ENCODE assay signal across 8 cellular contexts in genomic region chr17:17041571-17042380, GRCh38. TPM values are rescaled to one million over a fixed set of nuclear protein-coding genes. Genes with fewer than 3 reads are reported as not detected.
DNase-seq lines count a peak whose midpoint lies in the region; ATAC-seq, FAIRE-seq and TF ChIP-seq lines count a peak whose summit lies in the region.

No MANE protein-coding gene starts in this region.

- H3K27ac ChIP-seq in astrocyte (ENCODE audit: low read depth, low read length), result peak overlapping the region; percentile 20
- peak overlapping the region; percentile 87 for H3K27ac ChIP-seq in hepatocyte
- peak overlapping the region; percentile 72 for H3K27ac ChIP-seq in rectal smooth muscle tissue (ENCODE audit: low read depth, low read length)
- H3K27ac ChIP-seq in vagina, result peak overlapping the region; percentile 82

- peaks cover 37% of the 10 kb centered on the region for H3K4me1 Mint-ChIP-seq in T-helper 2 cell treated with Interferon-gamma antibody and Interleukin-4, amounts not matched to agents 5 μg/mL and 100 μg/mL, for 36 hours (ENCODE audit: low read depth)
- H3K4me1 Mint-ChIP-seq in astrocyte (ENCODE audit: low read depth, unreplicated experiment), result peaks cover 30% of the 10 kb centered on the region

- no peaks in the 10 kb centered on the region for H3K9me2 ChIP-seq in hepatocyte (replicated peaks; ENCODE audit: insufficient read depth)

- H3K4me3 Mint-ChIP-seq in T-helper 2 cell treated with Interferon-gamma antibody and Interleukin-4, amounts not matched to agents 5 μg/mL and 100 μg/mL, for 36 hours, result peak overlapping the region; percentile 79
- H3K4me3 Mint-ChIP-seq in astrocyte (ENCODE audit: unreplicated experiment), result peak overlapping the region; percentile 75

- intact Hi-C loops in vagina (cut with DNase I), result loop anchor here (10.0 kb wide), 1 partner anchor 63 kb away; no protein-coding TSS in a partner anchor

- H3K36me3 ChIP-seq in astrocyte (ENCODE audit: insufficient read depth, low read length), result no peaks in the 10 kb centered on the region
- H3K36me3 ChIP-seq in hepatocyte (replicated peaks; ENCODE audit: insufficient read depth, low read depth), result no peaks in the 10 kb centered on the region
- H3K36me3 ChIP-seq in rectal smooth muscle tissue (ENCODE audit: control insufficient read depth, insufficient read depth, low read length), result no peaks in the 10 kb centered on the region
- no peaks in the 10 kb centered on the region for H3K36me3 ChIP-seq in vagina

- H3K27me3 ChIP-seq in astrocyte (ENCODE audit: insufficient read depth, low read length) (no peaks in the 10 kb centered on the region), hepatocyte (no peaks in the 10 kb centered on the region), rectal smooth muscle tissue (ENCODE audit: control insufficient read depth, insufficient read depth, low read length) (no peaks in the 10 kb centered on the region), vagina (no peaks in the 10 kb centered on the region)

- FAIRE-seq in GM18507 (lab: Jason Lieb, UNC), result peak; percentile 85
- FAIRE-seq in astrocyte (lab: Jason Lieb, UNC), result no peak

- H3K9me3 ChIP-seq in astrocyte (ENCODE audit: insufficient read depth, low read depth, low read length) (no peaks in the 10 kb centered on the region), hepatocyte (ENCODE audit: low read depth) (no peaks in the 10 kb centered on the region), vagina (no peaks in the 10 kb centered on the region)

- H2AFZ ChIP-seq in astrocyte (ENCODE audit: low read depth, low read length) (peak overlapping the region; percentile 89), hepatocyte (peak overlapping the region; percentile 67)

- no peak overlapping the region for H3K27ac Mint-ChIP-seq in T-helper 2 cell treated with Interferon-gamma antibody and Interleukin-4, amounts not matched to agents 5 μg/mL and 100 μg/mL, for 36 hours
- H3K27ac Mint-ChIP-seq in astrocyte (ENCODE audit: unreplicated experiment), result peak overlapping the region; percentile 48

- H3K4me1 ChIP-seq in astrocyte (ENCODE audit: insufficient read depth, low read length) (peaks cover 26% of the 10 kb centered on the region), hepatocyte (ENCODE audit: insufficient read depth) (peaks cover 36% of the 10 kb centered on the region), rectal smooth muscle tissue (ENCODE audit: control insufficient read depth, insufficient read depth, low read length) (peaks cover 16% of the 10 kb centered on the region), vagina (peaks cover 57% of the 10 kb centered on the region)

- ATAC-seq in HG02973 (IDR thresholded peaks at IDR 0.05; ENCODE audit: unreplicated experiment), result peak; percentile 83

- no peak for TF ChIP-seq CTCF in astrocyte (IDR thresholded peaks at IDR 0.05; ENCODE audit: insufficient read depth, low read depth, low read length)
- TF ChIP-seq CTCF in hepatocyte (IDR thresholded peaks at IDR 0.05; ENCODE audit: poor library complexity), result no peak
- TF ChIP-seq CTCF in vagina (IDR thresholded peaks at IDR 0.05), result no peak

- H3K9me3 Mint-ChIP-seq in T-helper 2 cell treated with Interferon-gamma antibody and Interleukin-4, amounts not matched to agents 5 μg/mL and 100 μg/mL, for 36 hours, result peaks cover 3% of the 10 kb centered on the region
- H3K9me3 Mint-ChIP-seq in astrocyte (ENCODE audit: unreplicated experiment), result no peaks in the 10 kb centered on the region

- 10% methylated on average over 33 of the region's 44 CpGs for WGBS in hepatocyte (ENCODE audit: low lambda C conversion rate, missing lambda C conversion rate)

- peak overlapping the region; percentile 52 for H3K4me3 ChIP-seq in astrocyte (ENCODE audit: insufficient read depth, low read depth, low read length)
- peak overlapping the region; percentile 35 for H3K4me3 ChIP-seq in hepatocyte
- peak overlapping the region; percentile 72 for H3K4me3 ChIP-seq in rectal smooth muscle tissue (ENCODE audit: low read length)
- peak overlapping the region; percentile 52 to 56 for H3K4me3 ChIP-seq in vagina

- H3K9ac ChIP-seq in astrocyte (ENCODE audit: low read length) (peak overlapping the region; percentile 64), rectal smooth muscle tissue (ENCODE audit: low read length) (peak overlapping the region; percentile 60)

- H3K36me3 Mint-ChIP-seq in T-helper 2 cell treated with Interferon-gamma antibody and Interleukin-4, amounts not matched to agents 5 μg/mL and 100 μg/mL, for 36 hours (ENCODE audit: low read depth), result peaks cover 6% of the 10 kb centered on the region
- peaks cover 5% of the 10 kb centered on the region for H3K36me3 Mint-ChIP-seq in astrocyte (ENCODE audit: low read depth, unreplicated experiment)

- no peak for TF ChIP-seq POLR2A in vagina (IDR thresholded peaks at IDR 0.05)

- peak; percentile 94 for DNase-seq in GM18507 (ENCODE audit: extremely low spot score, insufficient read length, low read depth)
- peak; percentile 53 for DNase-seq in NCI-H187 treated with DMSO at 0.1 percent for 48 hours (lab: John Stamatoyannopoulos, UW)
- peak; percentile 97 for DNase-seq in T-helper 2 cell treated with Interferon-gamma antibody and Interleukin-4, amounts not matched to agents 5 μg/mL and 100 μg/mL, for 36 hours (ENCODE audit: low spot score)
- DNase-seq in astrocyte (ENCODE audit: low read depth), result peak; percentile 90
- DNase-seq in hepatocyte (ENCODE audit: low spot score), result peak; percentile 99
- DNase-seq in vagina (ENCODE audit: extremely low spot score in 2 of 2), result peak in 1 of 2 donors; percentile 97

- H3K4me2 ChIP-seq in astrocyte (ENCODE audit: low read length), result peak overlapping the region; percentile 88
- H3K4me2 ChIP-seq in hepatocyte, result peak overlapping the region; percentile 83

- peaks cover 39% of the 10 kb centered on the region for H4K20me1 ChIP-seq in astrocyte (ENCODE audit: insufficient read depth, low read length)
- H4K20me1 ChIP-seq in hepatocyte (ENCODE audit: insufficient read depth, poor library complexity, severe bottlenecking), result peaks cover 39% of the 10 kb centered on the region

- peaks cover 41% of the 10 kb centered on the region for H3K79me2 ChIP-seq in astrocyte (ENCODE audit: insufficient read depth, low read length)
- H3K79me2 ChIP-seq in hepatocyte, result peaks cover 41% of the 10 kb centered on the region

- H3K27me3 Mint-ChIP-seq in T-helper 2 cell treated with Interferon-gamma antibody and Interleukin-4, amounts not matched to agents 5 μg/mL and 100 μg/mL, for 36 hours (ENCODE audit: low read depth), result no peaks in the 10 kb centered on the region
- peaks cover 2% of the 10 kb centered on the region for H3K27me3 Mint-ChIP-seq in astrocyte (ENCODE audit: low read depth, unreplicated experiment)

RNA-seq across cellular contexts. Expression of gene MPRIP, which starts 0.5 kb away (rescaled TPM):
- total RNA-seq in astrocyte (163 and 176 TPM in 2 replicates), hepatocyte (80.1 and 202 TPM in 2 replicates), vagina (202 TPM)
- 91.7 and 123 TPM in 2 replicates for polyA plus RNA-seq in hepatocyte

Comparison
In these comparisons a context has a peak if more than half of its experiments do, and no peak if none do; other contexts are left out.
1. H3K27ac ChIP-seq: peak in every context shown above with its lines; median percentile 87 in hepatocyte; 82 in vagina; 72 in rectal smooth muscle tissue; 20 in astrocyte.